Comparison of ENCODE assay signal across 23 cellular contexts in genomic region chr2:226771067-226771466, GRCh38. TPM values are rescaled to one million over a fixed set of nuclear protein-coding genes. Genes with fewer than 3 reads are reported as not detected.
A peak's percentile ranks its signal among the peaks of the same experiment; 100 is the strongest.
DNase-seq lines count a peak whose midpoint lies in the region; ATAC-seq, FAIRE-seq and TF ChIP-seq lines count a peak whose summit lies in the region.
"Had no signal": no experiment of that assay in that cellular context is flagged by ENCODE, and none has a peak within 500 bp of the region (broad histone marks: within the 10 kb centered on the region; RNA-seq: fewer than 3 reads in every experiment).

No MANE protein-coding gene starts in this region.

- TF ChIP-seq CTCF in Calu3 (IDR thresholded peaks at IDR 0.05; ENCODE audit: unreplicated experiment), result no peak
- no peak for TF ChIP-seq CTCF in activated B cell treated with CpG ODN at 0.5 μM for 24 hours (IDR thresholded peaks at IDR 0.05)
- TF ChIP-seq CTCF in psoas muscle (IDR thresholded peaks at IDR 0.05), result no peak
- no peak for TF ChIP-seq CTCF in upper lobe of left lung (IDR thresholded peaks at IDR 0.05)
- TF ChIP-seq CTCF in pancreas (IDR thresholded peaks at IDR 0.05), result no peak
- TF ChIP-seq CTCF in MCF 10A (IDR thresholded peaks at IDR 0.05; ENCODE audit: unreplicated experiment), result no peak

- H3K4me3 Mint-ChIP-seq in Calu3 (ENCODE audit: low read depth, unreplicated experiment) (peak overlapping the region; percentile 5), activated B cell treated with CpG ODN at 0.5 μM for 24 hours (no peak overlapping the region), MCF 10A (ENCODE audit: unreplicated experiment) (no peak overlapping the region)
- H3K4me3 Mint-ChIP-seq: activated naive CD4-positive, alpha-beta T cell treated with anti-CD3 and anti-CD28 coated beads for 36 hours; brain; dendritic cell treated with granulocyte-macrophage colony-stimulating factor and Interleukin-4, amounts not matched to agents 40 ng/mL and 50 ng/mL, for 4 days; GM23338 had no signal

- TF ChIP-seq EP300 in upper lobe of left lung (IDR thresholded peaks at IDR 0.05), result no peak

- POLR2A ChIA-PET in activated B cell treated with CpG ODN at 0.5 μM for 24 hours (lab: Charles Lee) (interaction anchor here (2.0 kb wide), 1 partner anchor 21 kb away, joined by 7 read pairs; no protein-coding TSS in a partner anchor), MCF 10A (lab: Yijun Ruan, JAX) (interaction anchor here (1.0 to 2.9 kb wide), 3 partner anchors 9 to 23 kb away, joined by 3 to 9 read pairs (median 8); no protein-coding TSS in a partner anchor)

- H3K27me3 ChIP-seq in psoas muscle (ENCODE audit: insufficient read depth in 3 of 3, low read length in 2 of 3) (no peaks in the 10 kb centered on the region), upper lobe of left lung (no peaks in the 10 kb centered on the region), pancreas (no peaks in the 10 kb centered on the region)

- H3K27me3 Mint-ChIP-seq in Calu3 (ENCODE audit: unreplicated experiment) (no peaks in the 10 kb centered on the region), activated B cell treated with CpG ODN at 0.5 μM for 24 hours (no peaks in the 10 kb centered on the region), MCF 10A (ENCODE audit: insufficient read depth, unreplicated experiment) (no peaks in the 10 kb centered on the region)

- TF ChIP-seq POLR2A in upper lobe of left lung (IDR thresholded peaks at IDR 0.05), result no peak

- H3K36me3 Mint-ChIP-seq in Calu3 (ENCODE audit: insufficient read depth, unreplicated experiment), result peaks cover 6% of the 10 kb centered on the region
- H3K36me3 Mint-ChIP-seq in activated B cell treated with CpG ODN at 0.5 μM for 24 hours (ENCODE audit: low read depth), result no peaks in the 10 kb centered on the region
- peaks cover 5% of the 10 kb centered on the region for H3K36me3 Mint-ChIP-seq in MCF 10A (ENCODE audit: insufficient read depth, unreplicated experiment)

- ATAC-seq in activated B cell treated with CpG ODN at 0.5 μM for 24 hours (ENCODE audit: low read depth) (no peak), left ventricle myocardium superior (peak; percentile 75), psoas muscle (peak; percentile 82 to 89 (median 83)), upper lobe of left lung (ENCODE audit: low FRiP score in 2 of 2) (no peak), pancreas (no peak), HG03039 (IDR thresholded peaks at IDR 0.05; ENCODE audit: unreplicated experiment) (no peak)
- ATAC-seq: GM23338 had no signal

- H3K9me3 Mint-ChIP-seq in Calu3 (ENCODE audit: low read depth, unreplicated experiment) (no peaks in the 10 kb centered on the region), activated B cell treated with CpG ODN at 0.5 μM for 24 hours (no peaks in the 10 kb centered on the region), MCF 10A (ENCODE audit: unreplicated experiment) (peaks cover 14% of the 10 kb centered on the region)

- intact Hi-C loops in Calu3 (cut with micrococcal nuclease; ENCODE audit: unreplicated experiment), result no loop called here
- intact Hi-C loops in activated B cell treated with CpG ODN at 0.5 μM for 24 hours (cut with micrococcal nuclease), result no loop called here
- intact Hi-C loops in left ventricle myocardium superior (cut with micrococcal nuclease), result no loop called here
- intact Hi-C loops in psoas muscle (cut with DNase I), result no loop called here
- intact Hi-C loops in pancreas (cut with DNase I), result no loop called here
- intact Hi-C loops in MCF 10A (cut with micrococcal nuclease), result no loop called here

- CTCF ChIA-PET in Calu3 (lab: Charles Lee), result interaction anchor here (0.5 to 1.0 kb wide), 2 partner anchors 9 to 16 kb away, joined by 5 read pairs; no protein-coding TSS in a partner anchor
- CTCF ChIA-PET in activated B cell treated with CpG ODN at 0.5 μM for 24 hours (lab: Charles Lee), result interaction anchor here (1.7 kb wide), 1 partner anchor 27 kb away, joined by 4 read pairs; no protein-coding TSS in a partner anchor
- CTCF ChIA-PET in MCF 10A (lab: Yijun Ruan, JAX), result no interaction called here

- FAIRE-seq in pancreas (lab: Jason Lieb, UNC), result no peak
- FAIRE-seq: frontal cortex, TTC549, urothelium cell line had no signal

- H3K4me1 Mint-ChIP-seq in Calu3 (ENCODE audit: low read depth, unreplicated experiment) (peaks cover 34% of the 10 kb centered on the region), activated B cell treated with CpG ODN at 0.5 μM for 24 hours (peaks cover 51% of the 10 kb centered on the region), MCF 10A (ENCODE audit: insufficient read depth, unreplicated experiment) (peaks cover 14% of the 10 kb centered on the region)

- BruUV-seq in Calu3 (replicated peaks; lab: Mats Ljungman, UMichigan) (no TSS peak), MCF 10A (replicated peaks; lab: Mats Ljungman, UMichigan) (no TSS peak)

- H3K9me3 ChIP-seq in psoas muscle, result no peaks in the 10 kb centered on the region
- H3K9me3 ChIP-seq in upper lobe of left lung, result no peaks in the 10 kb centered on the region
- no peaks in the 10 kb centered on the region for H3K9me3 ChIP-seq in pancreas

- H3K27ac Mint-ChIP-seq in Calu3 (ENCODE audit: unreplicated experiment) (peak overlapping the region; percentile 40), activated B cell treated with CpG ODN at 0.5 μM for 24 hours (peak overlapping the region; percentile 21), MCF 10A (ENCODE audit: low read depth, unreplicated experiment) (no peak overlapping the region)
- H3K27ac Mint-ChIP-seq: activated naive CD4-positive, alpha-beta T cell treated with anti-CD3 and anti-CD28 coated beads for 36 hours; dendritic cell treated with granulocyte-macrophage colony-stimulating factor and Interleukin-4, amounts not matched to agents 40 ng/mL and 50 ng/mL, for 4 days; GM23338 had no signal

- no peaks in the 10 kb centered on the region for H3K36me3 ChIP-seq in psoas muscle (ENCODE audit: insufficient read depth in 1 of 2, low read depth in 1 of 2)
- no peaks in the 10 kb centered on the region for H3K36me3 ChIP-seq in upper lobe of left lung
- H3K36me3 ChIP-seq in pancreas, result no peaks in the 10 kb centered on the region

- H3K27ac ChIP-seq in psoas muscle (peak overlapping the region; percentile 91), upper lobe of left lung (no peak overlapping the region), pancreas (no peak overlapping the region)

- H3K4me3 ChIP-seq in psoas muscle (peak overlapping the region; percentile 54), upper lobe of left lung (no peak overlapping the region), pancreas (no peak overlapping the region)
- H3K4me3 ChIP-seq: GM23338, lung had no signal

- H3K4me1 ChIP-seq in psoas muscle, result peaks cover 40% of the 10 kb centered on the region
- peaks cover 20 to 32% (median 20%) of the 10 kb centered on the region in 4 donors for H3K4me1 ChIP-seq in upper lobe of left lung
- H3K4me1 ChIP-seq in pancreas, result peaks cover 14 to 33% (median 18%) of the 10 kb centered on the region in 3 donors

- DNase-seq in Calu3, result no peak
- DNase-seq in activated B cell treated with CpG ODN at 0.5 μM for 24 hours, result no peak
- DNase-seq in left ventricle myocardium superior, result peak; percentile 52
- peak in 1 of 2 donors; percentile 60 for DNase-seq in psoas muscle
- DNase-seq in upper lobe of left lung, result no peak
- no peak for DNase-seq in pancreas
- DNase-seq in MCF 10A (ENCODE audit: unreplicated experiment), result no peak
- DNase-seq: activated naive CD4-positive, alpha-beta T cell treated with anti-CD3 and anti-CD28 coated beads for 36 hours; activated T-cell treated with anti-CD3 and anti-CD28 coated beads, Interleukin-2, amount 50 U/mL, for 1 hour; MM.1S; NCI-H1694; NCI-H345; RPMI8226; stimulated activated CD4-positive, alpha-beta T cell treated with anti-CD3 and anti-CD28 coated beads, Interleukin-15, amount 100 ng/mL, for 24 hours; stimulated activated naive CD4-positive, alpha-beta T cell had no signal

- 24 to 44% (median 30%) methylated on average over 6 of the region's 6 CpGs for WGBS in psoas muscle, 3 donors
- 77 to 78% methylated on average over 6 of the region's 6 CpGs for WGBS in upper lobe of left lung, 2 donors
- 68 to 72% methylated on average over 6 of the region's 6 CpGs for WGBS in pancreas, 2 donors

RNA-seq across cellular contexts. Expression of gene IRS1, which starts 28.6 kb away (rescaled TPM):
- 29.7 and 34.4 TPM in 2 replicates for total RNA-seq in Calu3 (2022)
- 3.2 and 3.6 TPM in 2 replicates for total RNA-seq in activated B cell treated with CpG ODN at 0.5 μM for 24 hours
- total RNA-seq in left ventricle myocardium superior, result 24.1 TPM
- 10 to 100 TPM in 3 of 4 donors, 1 to 10 TPM in 1; 6.1 to 12.2 (median 11.6) TPM for total RNA-seq in psoas muscle
- polyA plus RNA-seq in psoas muscle, result 10 to 100 TPM in 2 of 3 donors, 1 to 10 TPM in 1; 2.5 to 21.0 (median 17.1) TPM
- 10 to 100 TPM in 5 of 6 donors, 1 to 10 TPM in 1; 9.3 to 14.3 (median 12.4) TPM for total RNA-seq in upper lobe of left lung
- 10 to 100 TPM in 1 of 6 donors, 1 to 10 TPM in 5; 4.4 to 12.7 (median 5.9) TPM for total RNA-seq in pancreas
- polyA plus RNA-seq in pancreas, result 1 to 10 TPM; 3.2 to 4.0 TPM
- total RNA-seq in MCF 10A (2022), result 6.1 and 10.5 TPM in 2 replicates

Comparison
In these comparisons a context has a peak if more than half of its experiments do, and no peak if none do; other contexts are left out.
1. ATAC-seq: peak in left ventricle myocardium superior (single experiment) and psoas muscle (4 of 4); none in activated B cell treated with CpG ODN at 0.5 μM for 24 hours (single experiment), upper lobe of left lung (0 of 2), pancreas (0 of 4) and HG03039 (single experiment).